ENCODE assay signal across 9 cellular contexts in genomic region chr1:203126151-203126865, GRCh38. TPM values are rescaled to one million over a fixed set of nuclear protein-coding genes. Genes with fewer than 3 reads are reported as not detected.
A peak's percentile ranks its signal among the peaks of the same experiment; 100 is the strongest.
DNase-seq lines count a peak whose midpoint lies in the region; ATAC-seq and TF ChIP-seq lines count a peak whose summit lies in the region.
"Had no signal": no experiment of that assay in that cellular context is flagged by ENCODE, and none has a peak within 500 bp of the region (broad histone marks: within the 10 kb centered on the region; RNA-seq: fewer than 3 reads in every experiment).

No MANE protein-coding gene starts in this region.

- no peaks in the 10 kb centered on the region for H3K36me3 ChIP-seq in HUES6 (ENCODE audit: control insufficient read depth, insufficient read depth, low read length)
- no peaks in the 10 kb centered on the region for H3K36me3 ChIP-seq in left lung
- H3K36me3 ChIP-seq: SJSA1 had no signal

- ATAC-seq in left lung, result peak; percentile 6
- ATAC-seq in GM21528 (IDR thresholded peaks at IDR 0.05; ENCODE audit: low FRiP score, unreplicated experiment), result no peak

- TF ChIP-seq CTCF in AG09319 (IDR thresholded peaks at IDR 0.05; ENCODE audit: low read depth, low read length) (peak; percentile 50), left lung (IDR thresholded peaks at IDR 0.05) (peak in 1 of 2 donors; percentile 16)

- no peak for DNase-seq in AG09319 (ENCODE audit: extremely low read depth, low read depth)
- peak; percentile 54 for DNase-seq in astrocyte of the hippocampus (ENCODE audit: low read depth, low spot score)
- DNase-seq in left lung, result no peak
- no peak for DNase-seq in NCI-H510A (lab: John Stamatoyannopoulos, UW)
- no peak for DNase-seq in NCI-H1105 (lab: John Stamatoyannopoulos, UW)
- no peak for DNase-seq in NOMO-1 treated with dmso at 0.1 percent for 144 hours (lab: John Stamatoyannopoulos, UW; ENCODE audit: unreplicated experiment)

- H3K9ac ChIP-seq in HUES6 (ENCODE audit: low read length), result no peak overlapping the region

- H3K27ac ChIP-seq in HUES6 (ENCODE audit: low read depth, low read length) (no peak overlapping the region), left lung (no peak overlapping the region)
- H3K27ac ChIP-seq: SJSA1 had no signal

- intact Hi-C loops in left lung (cut with DNase I), result no loop called here

- H3K27me3 ChIP-seq in HUES6 (ENCODE audit: control insufficient read depth, insufficient read depth, low read length), result peaks cover 35% of the 10 kb centered on the region
- H3K27me3 ChIP-seq in left lung, result peaks cover 0 to 90% of the 10 kb centered on the region in 2 donors

- H3K9me3 ChIP-seq in HUES6 (ENCODE audit: control insufficient read depth, insufficient read depth, low read depth, low read length) (no peaks in the 10 kb centered on the region), left lung (no peaks in the 10 kb centered on the region)
- H3K9me3 ChIP-seq: SJSA1 had no signal

- H3K4me1 ChIP-seq in HUES6 (ENCODE audit: control insufficient read depth, insufficient read depth, low read length), result peaks cover 30% of the 10 kb centered on the region
- H3K4me1 ChIP-seq in left lung, result peaks cover 30 to 44% of the 10 kb centered on the region in 2 donors
- H3K4me1 ChIP-seq: SJSA1 had no signal

- H3K4me3 ChIP-seq in HUES6 (ENCODE audit: low read depth, low read length), result peak overlapping the region; percentile 6; the same call in 1 of the 2 replicates
- no peak overlapping the region for H3K4me3 ChIP-seq in left lung
- H3K4me3 ChIP-seq: SJSA1 had no signal

RNA-seq across cellular contexts. Expression of gene ADORA1, which starts 1.2 kb away (rescaled TPM):
- 1 to 10 TPM; 1.6 to 5.5 TPM for total RNA-seq in left lung
- total RNA-seq: SJSA1 had no signal

RNA-seq across cellular contexts. Expression of gene MYOG, which starts 40.5 kb away (rescaled TPM):
- not detected for total RNA-seq in left lung
- total RNA-seq: SJSA1 had no signal

RNA-seq across cellular contexts. Expression of gene MYBPH, which starts 49.3 kb away (rescaled TPM):
- total RNA-seq in left lung, result 1 to 10 TPM in 1 of 2 donors, under 1 TPM in 1; 0.55 to 1.3 TPM
- total RNA-seq: SJSA1 had no signal
